1 cellular context compared by ENCODE assay signal in genomic region chr9:122180633-122181032, GRCh38.
TF ChIP-seq lines count a peak whose summit lies in the region.

No MANE protein-coding gene starts in this region.

TF ChIP-seq in IMR-90, 13 proteins besides CTCF, POLR2A, EP300 and RAD21 (continued from another document):
- TF ChIP-seq MAFK (IDR thresholded peaks at IDR 0.05; ENCODE audit: low read depth, low read length) = no peak
- TF ChIP-seq CEBPB (IDR thresholded peaks at IDR 0.05; ENCODE audit: low read depth, low read length) = no peak
- peak; percentile 56; the same call in 1 of the 2 replicates for TF ChIP-seq BHLHE40 (IDR thresholded peaks at IDR 0.05; ENCODE audit: low read depth, low read length)
- TF ChIP-seq CHD1 (IDR thresholded peaks at IDR 0.05; ENCODE audit: low read depth, low read length) = no peak
- no peak for TF ChIP-seq MXI1 (IDR thresholded peaks at IDR 0.05; ENCODE audit: borderline replicate concordance, low read depth, low read length)
- TF ChIP-seq MAZ (IDR thresholded peaks at IDR 0.05; ENCODE audit: borderline replicate concordance, low read depth, low read length) = no peak
- 0 out of 2 replicates have a peak, but pooled peaks have one; percentile 16 for TF ChIP-seq FOS (IDR thresholded peaks at IDR 0.05; ENCODE audit: low read depth, low read length)
- no peak for TF ChIP-seq RFX5 (IDR thresholded peaks at IDR 0.05; ENCODE audit: low read depth, low read length)
- no peak for TF ChIP-seq SMC3 (IDR thresholded peaks at IDR 0.05; ENCODE audit: low read depth, low read length)
